14 cellular contexts compared by ENCODE assay signal in genomic region chr13:44305216-44305615, GRCh38.
A peak's percentile ranks its signal among the peaks of the same experiment; 100 is the strongest.
DNase-seq lines count a peak whose midpoint lies in the region; ATAC-seq and TF ChIP-seq lines count a peak whose summit lies in the region.
"Had no signal": no experiment of that assay in that cellular context is flagged by ENCODE, and none has a peak within 500 bp of the region (broad histone marks: within the 10 kb centered on the region; RNA-seq: fewer than 3 reads in every experiment).

No MANE protein-coding gene starts in this region.

- H3K4me3 ChIP-seq in muscle layer of colon (ENCODE audit: low read depth in 1 of 2, low read length in 2 of 2) = no peak overlapping the region
- H3K4me3 ChIP-seq in tibial nerve = no peak overlapping the region
- H3K4me3 ChIP-seq: psoas muscle had no signal

- peak overlapping the region; percentile 44 for H3K9ac ChIP-seq in muscle layer of colon (ENCODE audit: low read length)

- H3K4me1 ChIP-seq in muscle layer of colon (ENCODE audit: insufficient read depth, low read length) = peaks cover 87% of the 10 kb centered on the region
- H3K4me1 ChIP-seq in tibial nerve = peaks cover 0 to 67% (median 23%) of the 10 kb centered on the region in 4 donors

- no peaks in the 10 kb centered on the region for H3K27me3 ChIP-seq in muscle layer of colon (ENCODE audit: control insufficient read depth in 1 of 2, insufficient read depth in 2 of 2, low read length in 2 of 2)
- no peaks in the 10 kb centered on the region for H3K27me3 ChIP-seq in tibial nerve

- H3K27ac ChIP-seq in caudate nucleus (ENCODE audit: low read depth, low read length) = peak overlapping the region; percentile 81
- H3K27ac ChIP-seq in muscle layer of colon (ENCODE audit: low read depth, low read length) = peak overlapping the region; percentile 95
- H3K27ac ChIP-seq in tibial nerve = peak overlapping the region; percentile 17 to 89 (median 80)
- H3K27ac ChIP-seq: 22Rv1 had no signal

- no peak for ATAC-seq in GM19023 (IDR thresholded peaks at IDR 0.05; ENCODE audit: unreplicated experiment)
- ATAC-seq: Panc1, psoas muscle had no signal

- peak; percentile 47 for DNase-seq in DMS53 (lab: John Stamatoyannopoulos, UW)
- DNase-seq in DMS53 treated with DMSO at 0.1 percent for 48 hours (lab: John Stamatoyannopoulos, UW; ENCODE audit: unreplicated experiment) = no peak
- no peak for DNase-seq in caudate nucleus (lab: John Stamatoyannopoulos, UW)
- no peak for DNase-seq in tibial nerve (ENCODE audit: low spot score in 2 of 2)
- DNase-seq in activated CD8-positive, alpha-beta memory T cell treated with anti-CD3 and anti-CD28 coated beads for 24 hours = no peak
- DNase-seq in NCI-H526 (lab: John Stamatoyannopoulos, UW) = no peak
- DNase-seq: activated CD4-positive, CD25-positive, alpha-beta regulatory T cell; cerebellar nuclear complex; erythroblast; psoas muscle had no signal

- 92 to 97% methylated on average over 5 of the region's 5 CpGs for WGBS in tibial nerve, 2 donors

- H3K36me3 ChIP-seq in muscle layer of colon (ENCODE audit: insufficient read depth, low read length) (no peaks in the 10 kb centered on the region), tibial nerve (no peaks in the 10 kb centered on the region)

- TF ChIP-seq CTCF in tibial nerve (IDR thresholded peaks at IDR 0.05) = no peak

- TF ChIP-seq POLR2A in tibial nerve (IDR thresholded peaks at IDR 0.05) = no peak

- no peaks in the 10 kb centered on the region for H3K9me3 ChIP-seq in muscle layer of colon (ENCODE audit: low read length)
- no peaks in the 10 kb centered on the region for H3K9me3 ChIP-seq in tibial nerve
- H3K9me3 ChIP-seq: psoas muscle had no signal

- no peak for TF ChIP-seq EP300 in tibial nerve (IDR thresholded peaks at IDR 0.05)
